8 cellular contexts compared by ENCODE assay signal in the genomic region with DNA sequence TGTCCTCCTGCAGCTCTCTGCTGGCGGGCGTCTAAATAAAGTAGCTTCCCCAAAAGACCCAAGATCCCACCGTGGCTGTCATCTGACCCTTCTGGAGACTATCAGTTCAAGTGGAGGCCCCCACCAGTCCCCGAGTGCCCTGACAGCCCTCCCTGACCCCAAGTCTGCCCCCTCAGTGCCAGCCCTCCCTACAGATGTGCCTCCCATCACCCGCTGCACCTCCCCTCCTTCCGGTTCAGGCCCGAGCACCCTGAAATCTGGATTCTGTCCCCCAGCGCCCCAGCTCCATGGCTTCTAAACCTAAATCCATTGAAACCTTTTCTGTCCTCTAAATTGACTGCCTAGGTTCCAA. TPM values are rescaled to one million over a fixed set of nuclear protein-coding genes. Genes with fewer than 3 reads are reported as not detected.
A peak's percentile ranks its signal among the peaks of the same experiment; 100 is the strongest.
DNase-seq lines count a peak whose midpoint lies in the region; ATAC-seq and TF ChIP-seq lines count a peak whose summit lies in the region.

No MANE protein-coding gene starts in this region.

- H3K9me2 ChIP-seq in Loucy (replicated peaks; ENCODE audit: low read depth, low read length), result no peaks in the 10 kb centered on the region

- H2AFZ ChIP-seq in Loucy (ENCODE audit: low read length), result no peak overlapping the region

- H3K79me2 ChIP-seq in Loucy (ENCODE audit: insufficient read depth, low read length), result peaks cover 36% of the 10 kb centered on the region

- no peak for TF ChIP-seq CTCF in Loucy (conservative IDR thresholded peaks at IDR 0.05; ENCODE audit: low read length)
- TF ChIP-seq CTCF in astrocyte of the cerebellum (IDR thresholded peaks at IDR 0.05; ENCODE audit: low read depth, low read length, missing control alignments), result no peak

- peaks cover 10% of the 10 kb centered on the region for H3K4me1 ChIP-seq in Loucy (ENCODE audit: insufficient read depth, low read length, poor library complexity, severe bottlenecking)

- H3K4me3 ChIP-seq in Loucy (ENCODE audit: low read length, poor library complexity, severe bottlenecking) (peak overlapping the region; percentile 69), astrocyte of the cerebellum (ENCODE audit: low read depth, low read length) (peak overlapping the region; percentile 83)

- DNase-seq in Daoy (ENCODE audit: low read depth) (peak; percentile 14), astrocyte of the cerebellum (ENCODE audit: low read depth) (no peak), SW480 (ENCODE audit: low spot score) (no peak), Kasumi-1 (lab: John Stamatoyannopoulos, UW) (no peak)
- peak; percentile 51 for DNase-seq in stimulated activated naive CD8-positive, alpha-beta T cell treated with anti-CD3 and anti-CD28 coated beads, Interleukin-15, Interleukin-2, amounts not matched to agents 100 U/mL and 50 U/mL, for 24 hours

- peak overlapping the region; percentile 73 for H3K27ac ChIP-seq in layer of hippocampus (ENCODE audit: low read depth, low read length)

- in situ Hi-C loops in astrocyte of the cerebellum (cut with HindIII; ENCODE audit: low sequenced_read_pairs), result no loop called here

- H3K27me3 ChIP-seq in Loucy (ENCODE audit: insufficient read depth, low read length, poor library complexity, severe bottlenecking) (no peaks in the 10 kb centered on the region), layer of hippocampus (ENCODE audit: control insufficient read depth, insufficient read depth, low read length) (no peaks in the 10 kb centered on the region)

- H3F3A ChIP-seq in Loucy (ENCODE audit: low read depth), result 0 out of 2 replicates have a peak, but pooled peaks cover 6% of the 10 kb centered on the region

- peak overlapping the region; percentile 63 for H3K9ac ChIP-seq in Loucy (ENCODE audit: low read depth, low read length, poor library complexity, severe bottlenecking)

- H3K4me2 ChIP-seq in Loucy (ENCODE audit: low read depth, low read length, poor library complexity, severe bottlenecking), result peak overlapping the region; percentile 66

- H3K36me3 ChIP-seq in Loucy (ENCODE audit: insufficient read depth, low read length), result peaks cover 51% of the 10 kb centered on the region

- H3K9me3 ChIP-seq in Loucy (ENCODE audit: insufficient read depth, low read depth, low read length), result no peaks in the 10 kb centered on the region

- H4K20me1 ChIP-seq in Loucy (ENCODE audit: insufficient read depth, low read length, poor library complexity, severe bottlenecking), result peaks cover 10% of the 10 kb centered on the region

- peak; percentile 41 for ATAC-seq in stimulated activated naive CD8-positive, alpha-beta T cell treated with anti-CD3 and anti-CD28 coated beads, Interleukin-15, Interleukin-2, amounts not matched to agents 100 U/mL and 50 U/mL, for 24 hours
- ATAC-seq in HG03159 (IDR thresholded peaks at IDR 0.05; ENCODE audit: unreplicated experiment), result no peak

RNA-seq across cellular contexts. Expression of a gene that starts 0.6 kb away (rescaled TPM):
- total RNA-seq in Daoy (2014; rRNA removed; shearing (Covaris generic)), result 23.9 and 26.5 TPM in 2 replicates

RNA-seq across cellular contexts. Expression of a gene that starts 37.0 kb away (rescaled TPM):
- 4.7 and 8.0 TPM in 2 replicates for total RNA-seq in Daoy (2014; rRNA removed; shearing (Covaris generic))

RNA-seq across cellular contexts. Expression of a gene that starts 58.0 kb away (rescaled TPM):
- total RNA-seq in Daoy (2014; rRNA removed; shearing (Covaris generic)), result 18.5 and 45.2 TPM in 2 replicates

Comparison
In these comparisons a context has a peak if more than half of its experiments do, and no peak if none do; other contexts are left out.
1. DNase-seq: peak in Daoy (single experiment) and stimulated activated naive CD8-positive, alpha-beta T cell treated with anti-CD3 and anti-CD28 coated beads, Interleukin-15, Interleukin-2, amounts not matched to agents 100 U/mL and 50 U/mL, for 24 hours (single experiment); none in astrocyte of the cerebellum (single experiment), SW480 (single experiment) and Kasumi-1 (0 of 2).